8 cellular contexts compared by ENCODE assay signal in the genomic region with DNA sequence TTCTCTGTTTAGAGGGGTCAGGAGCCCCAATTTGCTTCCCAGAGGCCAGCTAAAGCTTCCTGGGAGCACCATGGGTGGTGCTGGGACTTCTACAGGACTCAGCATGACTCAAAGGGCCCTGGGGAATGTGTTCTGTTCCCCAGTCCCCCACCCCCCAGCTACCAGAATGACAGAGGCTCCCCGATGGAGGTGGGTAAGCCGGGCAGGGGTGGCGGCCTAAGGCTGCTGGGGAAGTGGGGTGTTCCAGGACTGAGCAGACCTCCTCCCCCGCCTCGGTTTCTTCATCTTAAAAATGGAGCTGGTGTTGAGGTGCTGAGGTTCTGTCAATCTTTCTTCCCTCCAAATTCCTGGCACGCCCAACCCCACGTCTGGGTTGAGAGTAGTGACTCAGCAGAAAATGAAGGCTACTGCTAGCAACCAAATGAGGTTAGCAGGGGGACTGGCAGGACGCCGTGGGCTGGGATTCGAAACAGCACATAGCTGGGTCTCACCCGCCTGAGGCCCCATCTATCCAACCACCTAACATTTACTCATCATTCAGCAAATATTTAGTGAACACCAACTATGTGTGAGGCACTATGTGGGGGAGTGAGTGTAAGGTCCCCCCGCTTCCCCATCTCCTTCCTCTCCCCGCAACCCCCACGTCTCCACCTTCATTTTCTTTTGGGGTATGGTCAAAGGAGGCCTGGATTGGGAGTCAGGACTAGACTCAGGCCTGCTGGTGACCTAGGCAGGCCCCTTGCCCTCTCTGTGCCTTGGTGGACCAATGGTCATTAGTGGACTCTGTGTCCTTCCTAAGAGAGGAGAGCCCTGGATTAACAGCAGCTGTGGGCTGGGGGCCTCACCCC. TPM values are rescaled to one million over a fixed set of nuclear protein-coding genes. Genes with fewer than 3 reads are reported as not detected.
DNase-seq lines count a peak whose midpoint lies in the region; ATAC-seq, FAIRE-seq and TF ChIP-seq lines count a peak whose summit lies in the region.

No MANE protein-coding gene starts in this region.

- H3K4me2 ChIP-seq in astrocyte (ENCODE audit: low read length) = peak overlapping the region; percentile 56

- FAIRE-seq in astrocyte (lab: Jason Lieb, UNC) = peak; percentile 68

- no peaks in the 10 kb centered on the region for H3K27me3 Mint-ChIP-seq in astrocyte (ENCODE audit: low read depth, unreplicated experiment)

- H3K4me1 Mint-ChIP-seq in astrocyte (ENCODE audit: low read depth, unreplicated experiment) = peaks cover 17% of the 10 kb centered on the region

- peak; percentile 78 for DNase-seq in AG09309 (ENCODE audit: low read depth)
- peak; percentile 84 for DNase-seq in HCEC 1CT
- DNase-seq in astrocyte (ENCODE audit: low read depth) = peak; percentile 90
- peak; percentile 95 for DNase-seq in iris pigment epithelial cell (ENCODE audit: low read depth)
- peak in 24 of 49 donors; percentile 19 to 64 (median 42) for DNase-seq in substantia nigra (lab: John Stamatoyannopoulos, UW)
- no peak for DNase-seq in NCI-H345 (lab: John Stamatoyannopoulos, UW)
- DNase-seq in KG1 (lab: John Stamatoyannopoulos, UW) = no peak

- H3K79me2 ChIP-seq in astrocyte (ENCODE audit: insufficient read depth, low read length) = no peaks in the 10 kb centered on the region

- no peaks in the 10 kb centered on the region for H3K9me3 ChIP-seq in astrocyte (ENCODE audit: insufficient read depth, low read depth, low read length)

- peak overlapping the region; percentile 0 for H3K4me3 Mint-ChIP-seq in astrocyte (ENCODE audit: unreplicated experiment)

- H3K4me3 ChIP-seq in AG09309 (ENCODE audit: control insufficient read depth, low read depth, low read length) (no peak overlapping the region), astrocyte (ENCODE audit: insufficient read depth, low read depth, low read length) (no peak overlapping the region)

- H3K9ac ChIP-seq in astrocyte (ENCODE audit: low read length) = peak overlapping the region; percentile 62

- no peaks in the 10 kb centered on the region for H3K27me3 ChIP-seq in astrocyte (ENCODE audit: insufficient read depth, low read length)

- no peaks in the 10 kb centered on the region for H4K20me1 ChIP-seq in astrocyte (ENCODE audit: insufficient read depth, low read length)

- H3K4me1 ChIP-seq in astrocyte (ENCODE audit: insufficient read depth, low read length) = peaks cover 47% of the 10 kb centered on the region

- no peaks in the 10 kb centered on the region for H3K36me3 ChIP-seq in astrocyte (ENCODE audit: insufficient read depth, low read length)

- H2AFZ ChIP-seq in astrocyte (ENCODE audit: low read depth, low read length) = peak overlapping the region; percentile 21

- peak overlapping the region; percentile 90 for H3K27ac Mint-ChIP-seq in astrocyte (ENCODE audit: unreplicated experiment)

- H3K27ac ChIP-seq in astrocyte (ENCODE audit: low read depth, low read length) (peak overlapping the region; percentile 72), substantia nigra (ENCODE audit: low read depth, low read length, poor library complexity, severe bottlenecking) (peak overlapping the region; percentile 74)

- ATAC-seq in GM18502 (IDR thresholded peaks at IDR 0.05; ENCODE audit: poor library complexity, unreplicated experiment) = no peak

- no peaks in the 10 kb centered on the region for H3K9me3 Mint-ChIP-seq in astrocyte (ENCODE audit: unreplicated experiment)

- TF ChIP-seq CTCF in AG09309 (IDR thresholded peaks at IDR 0.05; ENCODE audit: control insufficient read depth, insufficient read depth, low read depth, low read length, missing control alignments) (no peak), astrocyte (IDR thresholded peaks at IDR 0.05; ENCODE audit: insufficient read depth, low read depth, low read length) (no peak)

- H3K36me3 Mint-ChIP-seq in astrocyte (ENCODE audit: low read depth, unreplicated experiment) = no peaks in the 10 kb centered on the region

RNA-seq across cellular contexts. Expression of a gene that starts 50.2 kb away (rescaled TPM):
- total RNA-seq in astrocyte = 0.41 TPM in 1 of 2 replicates, not detected in the other

RNA-seq across cellular contexts. Expression of a gene that starts 55.3 kb away (rescaled TPM):
- 54.0 and 55.1 TPM in 2 replicates for total RNA-seq in astrocyte

Comparison
In these comparisons a context has a peak if more than half of its experiments do, and no peak if none do; other contexts are left out.
1. DNase-seq: peak in AG09309 (single experiment), HCEC 1CT (single experiment), astrocyte (single experiment) and iris pigment epithelial cell (single experiment); none in NCI-H345 (single experiment) and KG1 (single experiment).